In genomic region chr6:133916650-133917151, GRCh38 we compare ENCODE assay signal across 8 cellular contexts. TPM values are rescaled to one million over a fixed set of nuclear protein-coding genes. Genes with fewer than 3 reads are reported as not detected.
DNase-seq lines count a peak whose midpoint lies in the region; ATAC-seq, FAIRE-seq and TF ChIP-seq lines count a peak whose summit lies in the region.

No MANE protein-coding gene starts in this region.

- peak; percentile 95 for FAIRE-seq in endothelial cell of umbilical vein (lab: Jason Lieb, UNC)

- CTCF ChIA-PET in endothelial cell of umbilical vein (lab: Charles Lee) = interaction anchor here (0.6 to 5.3 kb wide), 66 partner anchors 8 to 1637 kb away, joined by 3 to 298 read pairs (median 4); no protein-coding TSS in a partner anchor

- H3K27ac ChIP-seq in endothelial cell of umbilical vein (ENCODE audit: insufficient read depth, low read depth, low read length) = no peak overlapping the region

- dilution Hi-C loops in endothelial cell of umbilical vein (cut with MboI; ENCODE audit: extremely low pct_ligation_motif_present, low sequenced_read_pairs) = no loop called here

- DNase-seq in COLO668 (lab: John Stamatoyannopoulos, UW; ENCODE audit: unreplicated experiment) = peak; percentile 81
- peak; percentile 94 for DNase-seq in HT-29 (ENCODE audit: low spot score)
- peak; percentile 71 to 76 for DNase-seq in NOMO-1 (lab: John Stamatoyannopoulos, UW; ENCODE audit: unreplicated experiment in 2 of 2)
- DNase-seq in activated CD8-positive, alpha-beta memory T cell treated with anti-CD3 and anti-CD28 coated beads for 24 hours = peak; percentile 90
- DNase-seq in endothelial cell of umbilical vein (ENCODE audit: low read depth, low spot score) = peak; percentile 83
- peak; percentile 87 for DNase-seq in midbrain (lab: John Stamatoyannopoulos, UW)
- DNase-seq in stimulated activated CD8-positive, alpha-beta memory T cell treated with anti-CD3 and anti-CD28 coated beads, Interleukin-4, amount 100 ng/mL, for 4 hours (ENCODE audit: low read depth in 2 of 2, low spot score in 1 of 2) = peak; percentile 40 to 62

- no peaks in the 10 kb centered on the region for H3K36me3 ChIP-seq in endothelial cell of umbilical vein (ENCODE audit: control insufficient read depth in 2 of 2, extremely low read depth in 1 of 2, insufficient read depth in 2 of 2, low read length in 2 of 2)

- no peak overlapping the region for H3K4me2 ChIP-seq in endothelial cell of umbilical vein (ENCODE audit: insufficient read depth, low read length)

- H4K20me1 ChIP-seq in endothelial cell of umbilical vein (replicated peaks; ENCODE audit: control insufficient read depth, extremely low read depth, insufficient read depth, low read length) = no peaks in the 10 kb centered on the region

- TF ChIP-seq CTCF in endothelial cell of umbilical vein (IDR thresholded peaks at IDR 0.05; ENCODE audit: extremely low read depth in 1 of 2, insufficient read depth in 1 of 2, low read depth in 1 of 2, low read length in 2 of 2) = peak; percentile 89 to 90

- BruUV-seq in endothelial cell of umbilical vein (replicated peaks; lab: Mats Ljungman, UMichigan) = no TSS peak

- peak overlapping the region; percentile 35 for H2AFZ ChIP-seq in endothelial cell of umbilical vein (ENCODE audit: low read depth, low read length)

- peak; percentile 50 for ATAC-seq in GM19468 (IDR thresholded peaks at IDR 0.05; ENCODE audit: extremely low read depth, unreplicated experiment)

- intact Hi-C loops in endothelial cell of umbilical vein (cut with micrococcal nuclease) = loop anchor here (1.0 to 10.0 kb wide), 6 partner anchors 79 to 1384 kb away; no protein-coding TSS in a partner anchor

- no peak for TF ChIP-seq POLR2A in endothelial cell of umbilical vein (IDR thresholded peaks at IDR 0.05; ENCODE audit: low read depth, low read length)

- H3K27me3 ChIP-seq in endothelial cell of umbilical vein (ENCODE audit: control insufficient read depth in 2 of 2, insufficient read depth in 2 of 2, low read length in 2 of 2) = peaks cover 9 to 37% of the 10 kb centered on the region in 2 experiments

- no peaks in the 10 kb centered on the region for H3K9me3 ChIP-seq in endothelial cell of umbilical vein (replicated peaks; ENCODE audit: control insufficient read depth, insufficient read depth, low read length)

- POLR2A ChIA-PET in endothelial cell of umbilical vein (lab: Charles Lee) = no interaction called here

- no peak overlapping the region for H3K9ac ChIP-seq in endothelial cell of umbilical vein (replicated peaks; ENCODE audit: extremely low read depth, insufficient read depth, low read length)

- no peaks in the 10 kb centered on the region for H3K4me1 ChIP-seq in endothelial cell of umbilical vein (ENCODE audit: control insufficient read depth, extremely low read depth, insufficient read depth, low read length)

- no peak overlapping the region for H3K4me3 ChIP-seq in endothelial cell of umbilical vein (replicated peaks in 1 of 3; ENCODE audit: insufficient read depth in 1 of 3, low read depth in 1 of 3, low read length in 3 of 3)

- no peaks in the 10 kb centered on the region for H3K9me1 ChIP-seq in endothelial cell of umbilical vein (replicated peaks; ENCODE audit: control insufficient read depth, extremely low read depth, insufficient read depth, low read length)

- H3K79me2 ChIP-seq in endothelial cell of umbilical vein (ENCODE audit: control insufficient read depth, insufficient read depth, low read length) = no peaks in the 10 kb centered on the region

TF ChIP-seq in endothelial cell of umbilical vein, 7 proteins besides CTCF, POLR2A, EP300 and RAD21:
- no peak for TF ChIP-seq FOS (IDR thresholded peaks at IDR 0.05; ENCODE audit: borderline replicate concordance, insufficient read depth, low read length)
- no peak for TF ChIP-seq JUN (IDR thresholded peaks at IDR 0.05; ENCODE audit: borderline replicate concordance, insufficient read depth, insufficient read length, low read depth)
- TF ChIP-seq MYC (IDR thresholded peaks at IDR 0.05; ENCODE audit: low read depth, low read length) = no peak
- no peak for TF ChIP-seq EZH2 (IDR thresholded peaks at IDR 0.05; ENCODE audit: borderline replicate concordance, low read depth, low read length, severe bottlenecking)
- TF ChIP-seq POLR2AphosphoS5 (IDR thresholded peaks at IDR 0.05; ENCODE audit: insufficient read depth, low read depth, low read length) = no peak
- TF ChIP-seq MAX (IDR thresholded peaks at IDR 0.05; ENCODE audit: insufficient read depth, insufficient read length) = no peak
- TF ChIP-seq GATA2 (IDR thresholded peaks at IDR 0.05; ENCODE audit: insufficient read depth, insufficient read length, low read depth, low read length) = no peak

RNA-seq across cellular contexts. Expression of gene TCF21, which starts 27.8 kb away (rescaled TPM):
- total RNA-seq in HT-29 (2014; rRNA removed; shearing (Covaris generic)) = 0.37 and 0.76 TPM in 2 replicates
- total RNA-seq in endothelial cell of umbilical vein = not detected in 2 replicates
- not detected in 2 replicates for polyA plus RNA-seq in endothelial cell of umbilical vein
- not detected in 2 replicates for polyA plus RNA-seq in endothelial cell of umbilical vein (2011; cell fraction: cytosol; rRNA removed)
- polyA plus RNA-seq in endothelial cell of umbilical vein (2011; cell fraction: nucleus; rRNA removed) = not detected in 2 replicates
- polyA plus RNA-seq in endothelial cell of umbilical vein (2012) = not detected in 2 replicates
- not detected in 2 replicates for polyA minus RNA-seq in endothelial cell of umbilical vein
- polyA minus RNA-seq in endothelial cell of umbilical vein (2011; cell fraction: cytosol; rRNA and poly(A)+ RNA removed) = not detected
- polyA minus RNA-seq in endothelial cell of umbilical vein (2011; cell fraction: nucleus; rRNA and poly(A)+ RNA removed) = not detected in 2 replicates

RNA-seq across cellular contexts. Expression of gene TBPL1, which starts 36.3 kb away (rescaled TPM):
- 13.0 and 15.3 TPM in 2 replicates for total RNA-seq in HT-29 (2014; rRNA removed; shearing (Covaris generic))
- 31.2 and 33.4 TPM in 2 replicates for total RNA-seq in endothelial cell of umbilical vein
- 14.9 and 19.6 TPM in 2 replicates for polyA plus RNA-seq in endothelial cell of umbilical vein
- polyA plus RNA-seq in endothelial cell of umbilical vein (2011; cell fraction: cytosol; rRNA removed) = 25.8 and 28.1 TPM in 2 replicates
- polyA plus RNA-seq in endothelial cell of umbilical vein (2011; cell fraction: nucleus; rRNA removed) = 16.4 and 20.3 TPM in 2 replicates
- 36.4 and 52.9 TPM in 2 replicates for polyA plus RNA-seq in endothelial cell of umbilical vein (2012)
- polyA minus RNA-seq in endothelial cell of umbilical vein = 10.9 and 18.1 TPM in 2 replicates
- polyA minus RNA-seq in endothelial cell of umbilical vein (2011; cell fraction: cytosol; rRNA and poly(A)+ RNA removed) = 8.9 TPM
- polyA minus RNA-seq in endothelial cell of umbilical vein (2011; cell fraction: nucleus; rRNA and poly(A)+ RNA removed) = 9.4 and 12.5 TPM in 2 replicates
